Comparison of ENCODE assay signal across 21 cellular contexts in genomic region chr22:29639096-29639495, GRCh38. TPM values are rescaled to one million over a fixed set of nuclear protein-coding genes. Genes with fewer than 3 reads are reported as not detected.
DNase-seq lines count a peak whose midpoint lies in the region; ATAC-seq, FAIRE-seq and TF ChIP-seq lines count a peak whose summit lies in the region.
"Had no signal": no experiment of that assay in that cellular context is flagged by ENCODE, and none has a peak within 500 bp of the region (broad histone marks: within the 10 kb centered on the region; RNA-seq: fewer than 3 reads in every experiment).

No MANE protein-coding gene starts in this region.

- H3K27me3 Mint-ChIP-seq in activated T-helper 2 cell treated with anti-CD3 and anti-CD28 coated beads, Interferon-gamma antibody, Interleukin-2, Interleukin-4, amounts not matched to agents 10 μg/mL and 5 μg/mL and 100 μg/mL, durations not matched to agents 14 hours and 24 hours and 36 hours (ENCODE audit: low read depth): no peaks in the 10 kb centered on the region
- H3K27me3 Mint-ChIP-seq in WTC11 (ENCODE audit: low read depth): no peaks in the 10 kb centered on the region
- H3K27me3 Mint-ChIP-seq: CD4-positive, alpha-beta T cell had no signal

- H3K4me3 Mint-ChIP-seq in activated T-helper 2 cell treated with anti-CD3 and anti-CD28 coated beads, Interferon-gamma antibody, Interleukin-2, Interleukin-4, amounts not matched to agents 10 μg/mL and 5 μg/mL and 100 μg/mL, durations not matched to agents 14 hours and 24 hours and 36 hours (ENCODE audit: low read depth): no peak overlapping the region
- H3K4me3 Mint-ChIP-seq in stimulated activated effector memory CD8-positive, alpha-beta T cell treated with anti-CD3 and anti-CD28 coated beads, Interleukin-12 subunit alpha, Interleukin-12 subunit beta, amount 100 ng/mL, for 72 hours: no peak overlapping the region
- H3K4me3 Mint-ChIP-seq in WTC11: no peak overlapping the region
- H3K4me3 Mint-ChIP-seq: CD4-positive, alpha-beta T cell had no signal

- POLR2A ChIA-PET in WTC11 (lab: Charles Lee): no interaction called here

- peak; percentile 36 for DNase-seq in NK-92 treated with Interleukin-12 subunit alpha and Interleukin-12 subunit beta, amount 100 ng/mL, for 24 hours (lab: John Stamatoyannopoulos, UW)
- DNase-seq in NK-92 (lab: John Stamatoyannopoulos, UW; ENCODE audit: unreplicated experiment) (no peak), GM19239 (ENCODE audit: insufficient read length, low spot score) (no peak), NCI-H510A (lab: John Stamatoyannopoulos, UW) (no peak), urothelium cell line (ENCODE audit: low spot score) (no peak), WTC11 (ENCODE audit: low spot score) (no peak)
- DNase-seq in activated T-helper 2 cell treated with anti-CD3 and anti-CD28 coated beads, Interferon-gamma antibody, Interleukin-2, Interleukin-4, amounts not matched to agents 10 μg/mL and 5 μg/mL and 100 μg/mL, durations not matched to agents 14 hours and 24 hours and 36 hours (ENCODE audit: low spot score): no peak
- no peak for DNase-seq in stimulated activated effector memory CD8-positive, alpha-beta T cell treated with anti-CD3 and anti-CD28 coated beads, Interleukin-12 subunit alpha, Interleukin-12 subunit beta, amount 100 ng/mL, for 72 hours (ENCODE audit: low spot score in 2 of 2)
- DNase-seq: ACHN; CD4-positive, alpha-beta T cell; COR-L47; DMS79; GM23248; HCEC 1CT; KG1; NCI-H1105; NCI-H146; NCI-H2029; NCI-H526; PC-3; Right ventricle myocardium superior had no signal

- no peaks in the 10 kb centered on the region for H3K9me3 Mint-ChIP-seq in activated T-helper 2 cell treated with anti-CD3 and anti-CD28 coated beads, Interferon-gamma antibody, Interleukin-2, Interleukin-4, amounts not matched to agents 10 μg/mL and 5 μg/mL and 100 μg/mL, durations not matched to agents 14 hours and 24 hours and 36 hours
- no peaks in the 10 kb centered on the region for H3K9me3 Mint-ChIP-seq in stimulated activated effector memory CD8-positive, alpha-beta T cell treated with anti-CD3 and anti-CD28 coated beads, Interleukin-12 subunit alpha, Interleukin-12 subunit beta, amount 100 ng/mL, for 72 hours
- H3K9me3 Mint-ChIP-seq in WTC11: peaks cover 8% of the 10 kb centered on the region
- H3K9me3 Mint-ChIP-seq: CD4-positive, alpha-beta T cell had no signal

- no peak for ATAC-seq in stimulated activated effector memory CD8-positive, alpha-beta T cell treated with anti-CD3 and anti-CD28 coated beads, Interleukin-12 subunit alpha, Interleukin-12 subunit beta, amount 100 ng/mL, for 72 hours
- ATAC-seq in WTC11: no peak
- ATAC-seq: PC-3 had no signal

- peak; percentile 48 for FAIRE-seq in GM19239 (lab: Jason Lieb, UNC)
- no peak for FAIRE-seq in urothelium cell line (lab: Jason Lieb, UNC)

- CTCF ChIA-PET in WTC11 (lab: Charles Lee): no interaction called here

- TF ChIP-seq CTCF in WTC11 (IDR thresholded peaks at IDR 0.05): no peak

- H3K27ac Mint-ChIP-seq in activated T-helper 2 cell treated with anti-CD3 and anti-CD28 coated beads, Interferon-gamma antibody, Interleukin-2, Interleukin-4, amounts not matched to agents 10 μg/mL and 5 μg/mL and 100 μg/mL, durations not matched to agents 14 hours and 24 hours and 36 hours: peak overlapping the region; percentile 1
- H3K27ac Mint-ChIP-seq in stimulated activated effector memory CD8-positive, alpha-beta T cell treated with anti-CD3 and anti-CD28 coated beads, Interleukin-12 subunit alpha, Interleukin-12 subunit beta, amount 100 ng/mL, for 72 hours: peak overlapping the region; percentile 26
- H3K27ac Mint-ChIP-seq in WTC11: no peak overlapping the region
- H3K27ac Mint-ChIP-seq: CD4-positive, alpha-beta T cell had no signal

- H3K4me1 Mint-ChIP-seq in activated T-helper 2 cell treated with anti-CD3 and anti-CD28 coated beads, Interferon-gamma antibody, Interleukin-2, Interleukin-4, amounts not matched to agents 10 μg/mL and 5 μg/mL and 100 μg/mL, durations not matched to agents 14 hours and 24 hours and 36 hours (ENCODE audit: low read depth): peaks cover 20% of the 10 kb centered on the region
- H3K4me1 Mint-ChIP-seq in stimulated activated effector memory CD8-positive, alpha-beta T cell treated with anti-CD3 and anti-CD28 coated beads, Interleukin-12 subunit alpha, Interleukin-12 subunit beta, amount 100 ng/mL, for 72 hours: peaks cover 28% of the 10 kb centered on the region
- peaks cover 7% of the 10 kb centered on the region for H3K4me1 Mint-ChIP-seq in WTC11

- intact Hi-C loops in activated T-helper 2 cell treated with anti-CD3 and anti-CD28 coated beads, Interferon-gamma antibody, Interleukin-2, Interleukin-4, amounts not matched to agents 10 μg/mL and 5 μg/mL and 100 μg/mL, durations not matched to agents 14 hours and 24 hours and 36 hours (cut with micrococcal nuclease): loop anchor here (10.0 kb wide), 1 partner anchor 446 kb away; the partner anchor contains the start of gene HORMAD2

- peaks cover 35% of the 10 kb centered on the region for H3K36me3 Mint-ChIP-seq in activated T-helper 2 cell treated with anti-CD3 and anti-CD28 coated beads, Interferon-gamma antibody, Interleukin-2, Interleukin-4, amounts not matched to agents 10 μg/mL and 5 μg/mL and 100 μg/mL, durations not matched to agents 14 hours and 24 hours and 36 hours (ENCODE audit: low read depth)
- peaks cover 46% of the 10 kb centered on the region for H3K36me3 Mint-ChIP-seq in stimulated activated effector memory CD8-positive, alpha-beta T cell treated with anti-CD3 and anti-CD28 coated beads, Interleukin-12 subunit alpha, Interleukin-12 subunit beta, amount 100 ng/mL, for 72 hours
- peaks cover 39% of the 10 kb centered on the region for H3K36me3 Mint-ChIP-seq in WTC11

TF ChIP-seq in WTC11, 78 proteins besides CTCF, POLR2A, EP300 and RAD21:
- no peak for TF ChIP-seq NR2C2 (CRISPR knock-in tag; IDR thresholded peaks at IDR 0.05)
- TF ChIP-seq NR3C1 (CRISPR knock-in tag; conservative IDR thresholded peaks at IDR 0.05; ENCODE audit: low read depth): no peak
- TF ChIP-seq RELA (CRISPR knock-in tag; IDR thresholded peaks at IDR 0.05; ENCODE audit: borderline replicate concordance): no peak
- TF ChIP-seq IRF1 (CRISPR knock-in tag; IDR thresholded peaks at IDR 0.05): no peak
- TF ChIP-seq SOX15 (CRISPR knock-in tag; IDR thresholded peaks at IDR 0.05): no peak
- TF ChIP-seq STAT6 (CRISPR knock-in tag; conservative IDR thresholded peaks at IDR 0.05; ENCODE audit: low read depth): no peak
- no peak for TF ChIP-seq ZNF232 (CRISPR knock-in tag; IDR thresholded peaks at IDR 0.05)
- TF ChIP-seq PRRX2 (CRISPR knock-in tag; IDR thresholded peaks at IDR 0.05): no peak
- TF ChIP-seq JUN (CRISPR knock-in tag; IDR thresholded peaks at IDR 0.05): no peak
- TF ChIP-seq NFE2L1 (CRISPR knock-in tag; IDR thresholded peaks at IDR 0.05): no peak
- no peak for TF ChIP-seq ZNF219 (CRISPR knock-in tag; IDR thresholded peaks at IDR 0.05; ENCODE audit: borderline replicate concordance)
- no peak for TF ChIP-seq RORB (CRISPR knock-in tag; IDR thresholded peaks at IDR 0.05)
- TF ChIP-seq EMX1 (CRISPR knock-in tag; IDR thresholded peaks at IDR 0.05): no peak
- no peak for TF ChIP-seq TP53 (CRISPR knock-in tag; IDR thresholded peaks at IDR 0.05)

RNA-seq across cellular contexts. Expression of gene NF2, which starts 35.7 kb away (rescaled TPM):
- 57.1 and 57.7 TPM in 2 replicates for total RNA-seq in activated T-helper 2 cell treated with anti-CD3 and anti-CD28 coated beads, Interferon-gamma antibody, Interleukin-2, Interleukin-4, amounts not matched to agents 10 μg/mL and 5 μg/mL and 100 μg/mL, durations not matched to agents 14 hours and 24 hours and 36 hours
- total RNA-seq in WTC11 (2021): 56.2 to 56.9 TPM (median 56.8 TPM) in 3 replicates

RNA-seq across cellular contexts. Expression of gene NIPSNAP1, which starts 58.2 kb away (rescaled TPM):
- total RNA-seq in activated T-helper 2 cell treated with anti-CD3 and anti-CD28 coated beads, Interferon-gamma antibody, Interleukin-2, Interleukin-4, amounts not matched to agents 10 μg/mL and 5 μg/mL and 100 μg/mL, durations not matched to agents 14 hours and 24 hours and 36 hours: 54.9 and 56.6 TPM in 2 replicates
- total RNA-seq in WTC11 (2021): 153 to 224 TPM (median 217 TPM) in 3 replicates
